ENCODE assay signal across 1 cellular context in the genomic region with DNA sequence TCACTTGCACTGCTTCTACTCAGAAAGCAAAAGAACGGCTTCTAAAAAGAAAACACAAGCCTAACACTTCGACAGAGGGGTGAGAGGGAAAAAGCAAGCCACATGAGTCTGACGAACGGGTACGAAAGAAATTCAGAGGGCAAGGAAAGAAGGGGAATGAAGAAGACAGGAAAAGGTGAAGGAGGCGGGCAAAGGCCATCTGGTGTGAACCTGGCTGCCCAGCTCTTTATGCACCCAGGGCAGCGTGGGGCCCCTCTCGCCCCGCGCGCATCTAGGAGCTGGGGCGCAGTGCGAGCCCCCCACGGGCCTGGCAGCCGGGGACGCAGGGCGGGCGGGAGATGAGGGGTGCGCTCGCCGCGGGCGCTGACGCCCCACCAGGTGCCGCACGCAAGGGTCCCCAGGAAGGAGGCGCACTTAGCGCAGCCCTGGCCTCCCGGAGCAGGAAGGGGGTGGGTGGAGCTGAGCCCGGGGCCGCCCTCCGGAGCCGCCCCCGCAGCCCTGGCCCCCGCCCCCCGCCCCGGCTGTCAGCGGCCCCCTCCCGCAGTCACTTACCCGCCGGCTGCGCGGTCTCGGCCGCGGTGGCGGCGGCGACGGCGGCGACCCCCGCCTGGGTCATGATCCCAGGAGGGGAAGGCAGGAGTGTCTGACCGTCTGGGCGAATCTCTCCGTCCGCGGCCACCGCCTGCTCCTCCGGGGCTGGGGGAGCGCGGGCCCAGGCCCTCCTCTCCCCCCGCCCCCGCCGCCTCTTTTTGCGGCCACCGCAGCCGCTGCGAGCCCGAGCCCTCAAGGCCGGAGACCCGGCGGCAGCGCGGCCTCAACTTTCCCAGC.
TF ChIP-seq lines count a peak whose summit lies in the region.

A gene with protein sequence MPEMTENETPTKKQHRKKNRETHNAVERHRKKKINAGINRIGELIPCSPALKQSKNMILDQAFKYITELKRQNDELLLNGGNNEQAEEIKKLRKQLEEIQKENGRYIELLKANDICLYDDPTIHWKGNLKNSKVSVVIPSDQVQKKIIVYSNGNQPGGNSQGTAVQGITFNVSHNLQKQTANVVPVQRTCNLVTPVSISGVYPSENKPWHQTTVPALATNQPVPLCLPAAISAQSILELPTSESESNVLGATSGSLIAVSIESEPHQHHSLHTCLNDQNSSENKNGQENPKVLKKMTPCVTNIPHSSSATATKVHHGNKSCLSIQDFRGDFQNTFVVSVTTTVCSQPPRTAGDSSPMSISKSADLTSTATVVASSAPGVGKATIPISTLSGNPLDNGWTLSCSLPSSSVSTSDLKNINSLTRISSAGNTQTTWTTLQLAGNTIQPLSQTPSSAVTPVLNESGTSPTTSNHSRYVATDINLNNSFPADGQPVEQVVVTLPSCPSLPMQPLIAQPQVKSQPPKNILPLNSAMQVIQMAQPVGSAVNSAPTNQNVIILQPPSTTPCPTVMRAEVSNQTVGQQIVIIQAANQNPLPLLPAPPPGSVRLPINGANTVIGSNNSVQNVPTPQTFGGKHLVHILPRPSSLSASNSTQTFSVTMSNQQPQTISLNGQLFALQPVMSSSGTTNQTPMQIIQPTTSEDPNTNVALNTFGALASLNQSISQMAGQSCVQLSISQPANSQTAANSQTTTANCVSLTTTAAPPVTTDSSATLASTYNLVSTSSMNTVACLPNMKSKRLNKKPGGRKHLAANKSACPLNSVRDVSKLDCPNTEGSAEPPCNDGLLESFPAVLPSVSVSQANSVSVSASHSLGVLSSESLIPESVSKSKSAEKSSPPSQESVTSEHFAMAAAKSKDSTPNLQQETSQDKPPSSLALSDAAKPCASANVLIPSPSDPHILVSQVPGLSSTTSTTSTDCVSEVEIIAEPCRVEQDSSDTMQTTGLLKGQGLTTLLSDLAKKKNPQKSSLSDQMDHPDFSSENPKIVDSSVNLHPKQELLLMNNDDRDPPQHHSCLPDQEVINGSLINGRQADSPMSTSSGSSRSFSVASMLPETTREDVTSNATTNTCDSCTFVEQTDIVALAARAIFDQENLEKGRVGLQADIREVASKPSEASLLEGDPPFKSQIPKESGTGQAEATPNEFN (N-terminal part only) (minus strand): TSS at position 825 of the 828 bp plus-strand sequence. CDS start 21,764 bp downstream, outside the sequence.

TF ChIP-seq in neural cell, 6 proteins besides CTCF, POLR2A, EP300 and RAD21:
- TF ChIP-seq MXI1 (conservative IDR thresholded peaks at IDR 0.05; ENCODE audit: poor library complexity, severe bottlenecking) (peak; percentile 72), TAF1 (IDR thresholded peaks at IDR 0.05; ENCODE audit: low read depth) (no peak), POLR2AphosphoS5 (IDR thresholded peaks at IDR 0.05) (no peak), SMC3 (conservative IDR thresholded peaks at IDR 0.05; ENCODE audit: poor library complexity) (peak; percentile 23), REST (IDR thresholded peaks at IDR 0.05; ENCODE audit: borderline replicate concordance) (no peak), EZH2 (IDR thresholded peaks at IDR 0.05; ENCODE audit: borderline replicate concordance, insufficient read depth, low read length, poor library complexity, severe bottlenecking) (no peak)
TF ChIP-seq in neural cell: peak in this region for 2.
